Comparison of ENCODE assay signal across 8 cellular contexts in genomic region chr1:25608488-25609178, GRCh38. TPM values are rescaled to one million over a fixed set of nuclear protein-coding genes. Genes with fewer than 3 reads are reported as not detected.
DNase-seq lines count a peak whose midpoint lies in the region; TF ChIP-seq lines count a peak whose summit lies in the region.

No MANE protein-coding gene starts in this region.

- no peaks in the 10 kb centered on the region for H3K9me3 Mint-ChIP-seq in endothelial cell (ENCODE audit: unreplicated experiment)

- H2AFZ ChIP-seq in OCI-LY7 (ENCODE audit: low read length): peak overlapping the region; percentile 1; the same call in 1 of the 2 replicates

- H3K9me3 ChIP-seq in OCI-LY7 (ENCODE audit: low read length) (no peaks in the 10 kb centered on the region), mucosa of rectum (ENCODE audit: control insufficient read depth in 2 of 2, low read length in 2 of 2) (no peaks in the 10 kb centered on the region)

- H4K20me1 ChIP-seq in OCI-LY7 (ENCODE audit: insufficient read depth, low read length): no peaks in the 10 kb centered on the region

- peak overlapping the region; percentile 57 for H3K4me2 ChIP-seq in OCI-LY7 (ENCODE audit: low read length)

- H3K79me2 ChIP-seq in OCI-LY7 (ENCODE audit: insufficient read depth, low read depth, low read length): no peaks in the 10 kb centered on the region

- H3K9ac ChIP-seq in mucosa of rectum (ENCODE audit: low read depth in 1 of 2, low read length in 2 of 2): no peak overlapping the region

- no TSS peak for BruUV-seq in OCI-LY7 (replicated peaks; lab: Mats Ljungman, UMichigan)

- peak; percentile 60 to 81 (median 73) for DNase-seq in NCI-H1417 (lab: John Stamatoyannopoulos, UW)
- DNase-seq in NCI-H1417 treated with DMSO at 0.1 percent for 48 hours (lab: John Stamatoyannopoulos, UW): no peak
- DNase-seq in HT-29 (ENCODE audit: low spot score): peak; percentile 83
- peak; percentile 96 for DNase-seq in OCI-LY7 (ENCODE audit: low spot score)
- DNase-seq in activated CD8-positive, alpha-beta memory T cell treated with anti-CD3 and anti-CD28 coated beads, Interleukin-2, amount 50 U/mL, for 4 hours: peak; percentile 91
- DNase-seq in endothelial cell (ENCODE audit: low spot score): peak; percentile 81
- DNase-seq in stimulated activated CD8-positive, alpha-beta memory T cell treated with anti-CD3 and anti-CD28 coated beads, Interleukin-4, amount 100 ng/mL, for 48 hours: peak; percentile 93

- TF ChIP-seq CTCF in OCI-LY7 (conservative IDR thresholded peaks at IDR 0.05; ENCODE audit: low read length): peak; percentile 53; the same call in 1 of the 2 replicates
- peak; percentile 74 for TF ChIP-seq CTCF in endothelial cell (IDR thresholded peaks at IDR 0.05; ENCODE audit: unreplicated experiment)

- POLR2A ChIA-PET in OCI-LY7 (lab: Charles Lee): interaction anchor here (0.6 to 3.1 kb wide), 9 partner anchors 12 to 380 kb away, joined by 3 to 15 read pairs (median 4); no protein-coding TSS in a partner anchor

- CTCF ChIA-PET in OCI-LY7 (lab: Charles Lee; ENCODE audit: unreplicated experiment): interaction anchor here (0.6 to 2.3 kb wide), 3 partner anchors 19 to 201 kb away, joined by 3 to 7 read pairs (median 3); no protein-coding TSS in a partner anchor

- H3K27me3 Mint-ChIP-seq in endothelial cell (ENCODE audit: unreplicated experiment): no peaks in the 10 kb centered on the region

- H3K4me3 Mint-ChIP-seq in endothelial cell (ENCODE audit: unreplicated experiment): no peak overlapping the region

- intact Hi-C loops in OCI-LY7 (cut with micrococcal nuclease; ENCODE audit: unreplicated experiment): no loop called here

- H3K27ac ChIP-seq in OCI-LY7 (ENCODE audit: low read depth, low read length, poor library complexity, severe bottlenecking) (peak overlapping the region; percentile 44), mucosa of rectum (ENCODE audit: low read depth in 2 of 2, low read length in 2 of 2) (no peak overlapping the region)

- H3K36me3 ChIP-seq in OCI-LY7 (ENCODE audit: insufficient read depth, low read length) (no peaks in the 10 kb centered on the region), mucosa of rectum (ENCODE audit: control insufficient read depth in 2 of 2, insufficient read depth in 2 of 2, low read length in 2 of 2) (no peaks in the 10 kb centered on the region)

- peaks cover 14 to 27% of the 10 kb centered on the region in 2 donors for H3K27me3 ChIP-seq in mucosa of rectum (ENCODE audit: control insufficient read depth in 2 of 2, insufficient read depth in 2 of 2, low read length in 2 of 2)

- H3K27ac Mint-ChIP-seq in endothelial cell (ENCODE audit: unreplicated experiment): no peak overlapping the region

- H3K9me2 ChIP-seq in OCI-LY7 (ENCODE audit: insufficient read depth, low read length): no peaks in the 10 kb centered on the region

- H3K4me1 ChIP-seq in OCI-LY7 (ENCODE audit: insufficient read depth, low read length, poor library complexity, severe bottlenecking): peaks cover 66% of the 10 kb centered on the region
- H3K4me1 ChIP-seq in mucosa of rectum (ENCODE audit: control insufficient read depth in 2 of 2, insufficient read depth in 2 of 2, low read length in 2 of 2): peaks cover 2 to 3% of the 10 kb centered on the region in 2 donors

- no peaks in the 10 kb centered on the region for H3K36me3 Mint-ChIP-seq in endothelial cell (ENCODE audit: low read depth, unreplicated experiment)

- H3K4me3 ChIP-seq in OCI-LY7 (ENCODE audit: low read depth, low read length, poor library complexity, severe bottlenecking): no peak overlapping the region
- H3K4me3 ChIP-seq in mucosa of rectum (ENCODE audit: low read length in 2 of 2): peak overlapping the region; percentile 42 to 48

- H3K4me1 Mint-ChIP-seq in endothelial cell (ENCODE audit: unreplicated experiment): no peaks in the 10 kb centered on the region

RNA-seq across cellular contexts. Expression of gene MAN1C1, which starts 8.0 kb away (rescaled TPM):
- total RNA-seq in HT-29 (2014; rRNA removed; shearing (Covaris generic)): 0.10 and 0.28 TPM in 2 replicates
- 2.4 and 3.0 TPM in 2 replicates for total RNA-seq in OCI-LY7 (2014; rRNA removed; shearing (Covaris generic))
- total RNA-seq in OCI-LY7 (2022): 4.6 and 4.9 TPM in 2 replicates
- 29.1 TPM for total RNA-seq in endothelial cell (ENCODE audit: unreplicated experiment)
